Comparison of ENCODE assay signal across 9 cellular contexts in the genomic region with DNA sequence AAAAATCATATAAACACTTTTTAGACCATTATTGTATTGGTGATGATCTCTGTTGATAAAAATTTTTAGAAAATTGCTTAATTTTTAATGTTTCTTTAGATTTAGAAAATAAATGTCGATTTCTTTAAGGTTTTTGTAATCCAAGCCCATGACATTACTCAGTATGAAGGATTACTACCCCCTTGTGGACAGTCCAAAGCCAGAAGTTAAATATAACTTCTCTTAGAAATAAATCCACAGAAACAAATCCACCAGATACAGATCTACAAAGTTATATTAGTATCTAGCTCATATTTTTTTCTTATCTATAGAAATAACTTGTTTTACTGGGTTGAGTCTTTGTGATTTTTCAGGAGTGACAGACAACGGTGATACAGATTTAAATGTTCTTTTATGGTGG. TPM values are rescaled to one million over a fixed set of nuclear protein-coding genes. Genes with fewer than 3 reads are reported as not detected.
DNase-seq lines count a peak whose midpoint lies in the region; ATAC-seq and TF ChIP-seq lines count a peak whose summit lies in the region.
"Had no signal": no experiment of that assay in that cellular context is flagged by ENCODE, and none has a peak within 500 bp of the region (broad histone marks: within the 10 kb centered on the region; RNA-seq: fewer than 3 reads in every experiment).

No MANE protein-coding gene starts in this region.

- DNase-seq in BJ (ENCODE audit: low read depth) (no peak), astrocyte of the spinal cord (ENCODE audit: low read depth, low spot score) (peak; percentile 35), NCI-H1417 treated with DMSO at 0.1 percent for 48 hours (lab: John Stamatoyannopoulos, UW) (no peak), NCI-H146 (lab: John Stamatoyannopoulos, UW) (no peak), NCI-H2171 treated with DMSO at 0.1 percent for 48 hours (lab: John Stamatoyannopoulos, UW) (no peak)
- DNase-seq: NCI-H2171 had no signal

- WGBS in liver: 70% methylated on average over 2 of the region's 2 CpGs

- H3K36me3 ChIP-seq in BJ (ENCODE audit: control insufficient read depth, insufficient read depth, low read length) (no peaks in the 10 kb centered on the region; the same call in 1 of the 2 replicates), liver (ENCODE audit: control insufficient read depth in 4 of 4, insufficient read depth in 3 of 4, low read depth in 1 of 4, low read length in 3 of 4) (peaks cover 0 to 21% (median 5%) of the 10 kb centered on the region in 4 donors)

- TF ChIP-seq CTCF in BJ (IDR thresholded peaks at IDR 0.05; ENCODE audit: insufficient read depth, low read depth, low read length): peak; percentile 59
- peak; percentile 46 for TF ChIP-seq CTCF in astrocyte of the spinal cord (IDR thresholded peaks at IDR 0.05; ENCODE audit: low read depth, low read length)
- TF ChIP-seq CTCF in liver (IDR thresholded peaks at IDR 0.05; ENCODE audit: low read depth, low read length, missing input control): peak; percentile 42

- TF ChIP-seq RAD21 in liver (IDR thresholded peaks at IDR 0.05): peak; percentile 68 to 73

- CTCF ChIA-PET in BJ (lab: Yijun Ruan, JAX): interaction anchor here (0.9 to 2.7 kb wide), 9 partner anchors 7 to 189 kb away, joined by 3 to 13 read pairs (median 4); no protein-coding TSS in a partner anchor

- POLR2A ChIA-PET in BJ (lab: Charles Lee): interaction anchor here (0.6 kb wide), 1 partner anchor 18 kb away, joined by 7 read pairs; no protein-coding TSS in a partner anchor

- no peaks in the 10 kb centered on the region for H3K4me1 ChIP-seq in liver (ENCODE audit: control insufficient read depth in 4 of 4, insufficient read depth in 4 of 4, low read length in 3 of 4)

- H3K27ac ChIP-seq in liver (ENCODE audit: low read depth in 1 of 2, low read length in 2 of 2): no peak overlapping the region

- no peaks in the 10 kb centered on the region for H3K9me3 ChIP-seq in liver (ENCODE audit: control insufficient read depth in 4 of 4, low read length in 3 of 4)

- in situ Hi-C loops in astrocyte of the spinal cord (cut with HindIII; ENCODE audit: low sequenced_read_pairs): no loop called here

- no peak overlapping the region for H3K9ac ChIP-seq in liver (ENCODE audit: low read depth in 1 of 2, low read length in 2 of 2)

- H3K27me3 ChIP-seq in BJ (ENCODE audit: control insufficient read depth, insufficient read depth, low read length) (no peaks in the 10 kb centered on the region), liver (ENCODE audit: control insufficient read depth in 4 of 4, insufficient read depth in 4 of 4, low read length in 3 of 4) (no peaks in the 10 kb centered on the region)

- H3K4me3 ChIP-seq in BJ (ENCODE audit: low read depth, low read length) (no peak overlapping the region), astrocyte of the spinal cord (ENCODE audit: low read depth, low read length) (no peak overlapping the region), liver (ENCODE audit: low read depth in 1 of 3, low read length in 3 of 3) (no peak overlapping the region)

- peak; percentile 38 for ATAC-seq in HG02678 (IDR thresholded peaks at IDR 0.05; ENCODE audit: unreplicated experiment)
- no peak for ATAC-seq in GM19395 (IDR thresholded peaks at IDR 0.05; ENCODE audit: unreplicated experiment)

TF ChIP-seq in liver, 16 proteins besides CTCF, POLR2A, EP300 and RAD21:
- no peak for TF ChIP-seq EGR1 (IDR thresholded peaks at IDR 0.05; ENCODE audit: low read depth in 2 of 2)
- TF ChIP-seq HNF4G (IDR thresholded peaks at IDR 0.05): no peak
- TF ChIP-seq HNF4A (conservative IDR thresholded peaks at IDR 0.05): no peak
- TF ChIP-seq, protein P1, sequence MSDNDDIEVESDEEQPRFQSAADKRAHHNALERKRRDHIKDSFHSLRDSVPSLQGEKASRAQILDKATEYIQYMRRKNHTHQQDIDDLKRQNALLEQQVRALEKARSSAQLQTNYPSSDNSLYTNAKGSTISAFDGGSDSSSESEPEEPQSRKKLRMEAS (IDR thresholded peaks at IDR 0.05): no peak
- TF ChIP-seq, protein P2, sequence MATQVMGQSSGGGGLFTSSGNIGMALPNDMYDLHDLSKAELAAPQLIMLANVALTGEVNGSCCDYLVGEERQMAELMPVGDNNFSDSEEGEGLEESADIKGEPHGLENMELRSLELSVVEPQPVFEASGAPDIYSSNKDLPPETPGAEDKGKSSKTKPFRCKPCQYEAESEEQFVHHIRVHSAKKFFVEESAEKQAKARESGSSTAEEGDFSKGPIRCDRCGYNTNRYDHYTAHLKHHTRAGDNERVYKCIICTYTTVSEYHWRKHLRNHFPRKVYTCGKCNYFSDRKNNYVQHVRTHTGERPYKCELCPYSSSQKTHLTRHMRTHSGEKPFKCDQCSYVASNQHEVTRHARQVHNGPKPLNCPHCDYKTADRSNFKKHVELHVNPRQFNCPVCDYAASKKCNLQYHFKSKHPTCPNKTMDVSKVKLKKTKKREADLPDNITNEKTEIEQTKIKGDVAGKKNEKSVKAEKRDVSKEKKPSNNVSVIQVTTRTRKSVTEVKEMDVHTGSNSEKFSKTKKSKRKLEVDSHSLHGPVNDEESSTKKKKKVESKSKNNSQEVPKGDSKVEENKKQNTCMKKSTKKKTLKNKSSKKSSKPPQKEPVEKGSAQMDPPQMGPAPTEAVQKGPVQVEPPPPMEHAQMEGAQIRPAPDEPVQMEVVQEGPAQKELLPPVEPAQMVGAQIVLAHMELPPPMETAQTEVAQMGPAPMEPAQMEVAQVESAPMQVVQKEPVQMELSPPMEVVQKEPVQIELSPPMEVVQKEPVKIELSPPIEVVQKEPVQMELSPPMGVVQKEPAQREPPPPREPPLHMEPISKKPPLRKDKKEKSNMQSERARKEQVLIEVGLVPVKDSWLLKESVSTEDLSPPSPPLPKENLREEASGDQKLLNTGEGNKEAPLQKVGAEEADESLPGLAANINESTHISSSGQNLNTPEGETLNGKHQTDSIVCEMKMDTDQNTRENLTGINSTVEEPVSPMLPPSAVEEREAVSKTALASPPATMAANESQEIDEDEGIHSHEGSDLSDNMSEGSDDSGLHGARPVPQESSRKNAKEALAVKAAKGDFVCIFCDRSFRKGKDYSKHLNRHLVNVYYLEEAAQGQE (IDR thresholded peaks at IDR 0.05): no peak
- no peak for TF ChIP-seq SP1 (IDR thresholded peaks at IDR 0.05)
- TF ChIP-seq GABPA (IDR thresholded peaks at IDR 0.05 in 1 of 2, conservative IDR thresholded peaks at IDR 0.05 in 1 of 2): no peak
- TF ChIP-seq RXRA (IDR thresholded peaks at IDR 0.05): no peak
- TF ChIP-seq, protein P3, sequence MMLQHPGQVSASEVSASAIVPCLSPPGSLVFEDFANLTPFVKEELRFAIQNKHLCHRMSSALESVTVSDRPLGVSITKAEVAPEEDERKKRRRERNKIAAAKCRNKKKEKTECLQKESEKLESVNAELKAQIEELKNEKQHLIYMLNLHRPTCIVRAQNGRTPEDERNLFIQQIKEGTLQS (IDR thresholded peaks at IDR 0.05): no peak
- TF ChIP-seq, protein P4, sequence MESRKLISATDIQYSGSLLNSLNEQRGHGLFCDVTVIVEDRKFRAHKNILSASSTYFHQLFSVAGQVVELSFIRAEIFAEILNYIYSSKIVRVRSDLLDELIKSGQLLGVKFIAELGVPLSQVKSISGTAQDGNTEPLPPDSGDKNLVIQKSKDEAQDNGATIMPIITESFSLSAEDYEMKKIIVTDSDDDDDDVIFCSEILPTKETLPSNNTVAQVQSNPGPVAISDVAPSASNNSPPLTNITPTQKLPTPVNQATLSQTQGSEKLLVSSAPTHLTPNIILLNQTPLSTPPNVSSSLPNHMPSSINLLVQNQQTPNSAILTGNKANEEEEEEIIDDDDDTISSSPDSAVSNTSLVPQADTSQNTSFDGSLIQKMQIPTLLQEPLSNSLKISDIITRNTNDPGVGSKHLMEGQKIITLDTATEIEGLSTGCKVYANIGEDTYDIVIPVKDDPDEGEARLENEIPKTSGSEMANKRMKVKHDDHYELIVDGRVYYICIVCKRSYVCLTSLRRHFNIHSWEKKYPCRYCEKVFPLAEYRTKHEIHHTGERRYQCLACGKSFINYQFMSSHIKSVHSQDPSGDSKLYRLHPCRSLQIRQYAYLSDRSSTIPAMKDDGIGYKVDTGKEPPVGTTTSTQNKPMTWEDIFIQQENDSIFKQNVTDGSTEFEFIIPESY (IDR thresholded peaks at IDR 0.05): no peak
- no peak for TF ChIP-seq NR2F2 (IDR thresholded peaks at IDR 0.05)
- no peak for TF ChIP-seq JUND (IDR thresholded peaks at IDR 0.05)
- TF ChIP-seq TAF1 (conservative IDR thresholded peaks at IDR 0.05): no peak

RNA-seq across cellular contexts. Expression of a gene that starts 18.9 kb away (rescaled TPM):
- polyA plus RNA-seq in BJ (2011; rRNA removed) (2.2 and 5.6 TPM in 2 replicates), liver (1 to 10 TPM; 4.6 to 6.3 TPM)
- polyA minus RNA-seq in BJ (2011; rRNA and poly(A)+ RNA removed): 1.6 and 1.8 TPM in 2 replicates
- total RNA-seq in liver: 1 to 10 TPM; 4.2 to 5.4 TPM

RNA-seq across cellular contexts. Expression of a gene that starts 30.3 kb away (rescaled TPM):
- polyA plus RNA-seq in BJ (2011; rRNA removed) (7.6 and 11.8 TPM in 2 replicates), liver (1 to 10 TPM; 2.8 to 5.2 TPM)
- polyA minus RNA-seq in BJ (2011; rRNA and poly(A)+ RNA removed): 10.6 and 11.3 TPM in 2 replicates
- 10 to 100 TPM in 1 of 2 donors, 1 to 10 TPM in 1; 4.2 to 14.0 TPM for total RNA-seq in liver

RNA-seq across cellular contexts. Expression of a gene that starts 35.2 kb away (rescaled TPM):
- polyA plus RNA-seq in BJ (2011; rRNA removed) (3.3 and 8.3 TPM in 2 replicates), liver (1 to 10 TPM; 7.6 to 8.0 TPM)
- polyA minus RNA-seq in BJ (2011; rRNA and poly(A)+ RNA removed): 1.7 and 2.1 TPM in 2 replicates
- 10 to 100 TPM in 1 of 2 donors, 1 to 10 TPM in 1; 7.6 to 14.7 TPM for total RNA-seq in liver
